ENCODE assay signal across 22 cellular contexts in the genomic region with DNA sequence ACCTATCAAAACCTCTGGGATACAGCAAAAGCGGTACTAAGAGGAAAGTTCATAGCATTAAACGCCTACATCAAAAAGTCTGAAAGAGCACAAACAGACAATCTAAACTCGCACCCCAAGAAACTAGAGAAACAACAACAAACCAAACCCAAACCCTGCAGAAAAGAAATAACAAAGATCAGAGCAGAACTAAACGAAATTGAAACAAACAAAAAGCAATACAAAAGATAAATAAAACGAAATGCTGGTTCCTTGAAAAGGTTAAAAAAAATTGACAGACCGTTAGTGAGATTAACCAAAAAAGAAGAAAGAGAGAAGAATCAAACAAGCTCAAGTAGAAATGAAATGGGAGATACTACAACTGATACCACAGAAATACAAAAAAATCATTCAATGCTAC.
DNase-seq lines count a peak whose midpoint lies in the region; ATAC-seq and TF ChIP-seq lines count a peak whose summit lies in the region.
"Had no signal": no experiment of that assay in that cellular context is flagged by ENCODE, and none has a peak within 500 bp of the region (broad histone marks: within the 10 kb centered on the region; RNA-seq: fewer than 3 reads in every experiment).

No MANE protein-coding gene starts in this region.

- H3K36me3 ChIP-seq in SU-DHL-6 (ENCODE audit: low read length), result no peaks in the 10 kb centered on the region
- H3K36me3 ChIP-seq in endodermal cell (ENCODE audit: control insufficient read depth, insufficient read depth, low read length), result no peaks in the 10 kb centered on the region
- H3K36me3 ChIP-seq: BE2C, HAP-1 had no signal

- H3K27ac ChIP-seq in SU-DHL-6 (ENCODE audit: low read depth, low read length) (peak overlapping the region; percentile 5; the same call in 1 of the 2 replicates), endodermal cell (ENCODE audit: low read depth, low read length) (no peak overlapping the region)
- H3K27ac ChIP-seq: A549; BLaER1 treated with 17β-estradiol and CSF1 and Interleukin-3, amounts not matched to agents 10 nM and 100 nM had no signal

- no peaks in the 10 kb centered on the region for H3K9me2 ChIP-seq in SU-DHL-6 (replicated peaks; ENCODE audit: insufficient read depth, low read length)

- H3K9me3 ChIP-seq in SU-DHL-6 (ENCODE audit: insufficient read depth, low read length), result no peaks in the 10 kb centered on the region
- peaks cover 58% of the 10 kb centered on the region for H3K9me3 ChIP-seq in endodermal cell (ENCODE audit: control insufficient read depth, low read length)
- H3K9me3 ChIP-seq: A549, BE2C had no signal

- H3K4me2 ChIP-seq in SU-DHL-6 (ENCODE audit: low read depth, low read length, poor library complexity, severe bottlenecking), result peak overlapping the region; percentile 2
- H3K4me2 ChIP-seq: BLaER1 treated with 17β-estradiol and CSF1 and Interleukin-3, amounts not matched to agents 10 nM and 100 nM had no signal

- H2AFZ ChIP-seq in SU-DHL-6 (ENCODE audit: low read depth, low read length, severe bottlenecking), result no peak overlapping the region

- H3K9me3 Mint-ChIP-seq in Calu3 (ENCODE audit: low read depth, unreplicated experiment) (peaks cover 6% of the 10 kb centered on the region), endodermal cell (peaks cover 70% of the 10 kb centered on the region)

- H3K27me3 Mint-ChIP-seq in Calu3 (ENCODE audit: unreplicated experiment), result no peaks in the 10 kb centered on the region
- peaks cover 3% of the 10 kb centered on the region for H3K27me3 Mint-ChIP-seq in endodermal cell (ENCODE audit: insufficient read depth)
- H3K27me3 Mint-ChIP-seq: CD4-positive, alpha-beta T cell had no signal

- no peak for ATAC-seq in HG03378 (IDR thresholded peaks at IDR 0.05; ENCODE audit: unreplicated experiment)
- ATAC-seq in HG02973 (IDR thresholded peaks at IDR 0.05; ENCODE audit: unreplicated experiment), result no peak
- ATAC-seq: A549 had no signal

- H3K9ac ChIP-seq in SU-DHL-6 (ENCODE audit: low read length) (no peak overlapping the region), endodermal cell (ENCODE audit: extremely low read depth, low read length, poor library complexity, severe bottlenecking) (no peak overlapping the region)
- H3K9ac ChIP-seq: BLaER1 treated with 17β-estradiol and CSF1 and Interleukin-3, amounts not matched to agents 10 nM and 100 nM had no signal

- H3K4me3 ChIP-seq in SU-DHL-6 (ENCODE audit: insufficient read depth, low read length, poor library complexity, severe bottlenecking) (no peak overlapping the region), endodermal cell (ENCODE audit: low read length) (peak overlapping the region; percentile 15)
- H3K4me3 ChIP-seq: A549; BLaER1 treated with 17β-estradiol and CSF1 and Interleukin-3, amounts not matched to agents 10 nM and 100 nM; HAP-1 had no signal

- no peak for TF ChIP-seq CTCF in Calu3 (IDR thresholded peaks at IDR 0.05; ENCODE audit: unreplicated experiment)
- no peak for TF ChIP-seq CTCF in SU-DHL-6 (IDR thresholded peaks at IDR 0.05; ENCODE audit: insufficient read depth, low read length, poor library complexity, severe bottlenecking)
- TF ChIP-seq CTCF in endodermal cell (conservative IDR thresholded peaks at IDR 0.05), result no peak

- CTCF ChIA-PET in Calu3 (lab: Charles Lee), result no interaction called here

- BruUV-seq in Calu3 (replicated peaks; lab: Mats Ljungman, UMichigan), result no TSS peak

- H3K36me3 Mint-ChIP-seq in Calu3 (ENCODE audit: insufficient read depth, unreplicated experiment) (peaks cover 12% of the 10 kb centered on the region), endodermal cell (ENCODE audit: low read depth) (peaks cover 47% of the 10 kb centered on the region)

- no peaks in the 10 kb centered on the region for H3K4me1 ChIP-seq in endodermal cell (ENCODE audit: control insufficient read depth, insufficient read depth, low read length)
- H3K4me1 ChIP-seq: BLaER1 treated with 17β-estradiol and CSF1 and Interleukin-3, amounts not matched to agents 10 nM and 100 nM; HAP-1 had no signal

- DNase-seq in Calu3 (no peak), endodermal cell (no peak), NOMO-1 (lab: John Stamatoyannopoulos, UW; ENCODE audit: unreplicated experiment in 2 of 2) (no peak)
- DNase-seq: 8988T; ACHN; AML-193; BE2C; CD4-positive, alpha-beta T cell; COR-L47; DMS 273 treated with DMSO at 0.1 percent for 48 hours; DMS79; EL; GDM1; GOT3; HFFc6 had no signal

- 92 to 100% methylated on average over 2 to 6 of the region's 6 CpGs for WGBS in endodermal cell (ENCODE audit: insufficient coverage in 1 of 2, insufficient read length in 1 of 2), 2 experiments

- intact Hi-C loops in Calu3 (cut with micrococcal nuclease; ENCODE audit: unreplicated experiment), result no loop called here

- H3K27me3 ChIP-seq in SU-DHL-6 (ENCODE audit: low read length) (no peaks in the 10 kb centered on the region), endodermal cell (ENCODE audit: control insufficient read depth, insufficient read depth, low read length, poor library complexity, severe bottlenecking) (no peaks in the 10 kb centered on the region)
- H3K27me3 ChIP-seq: BE2C; BLaER1 treated with 17β-estradiol and CSF1 and Interleukin-3, amounts not matched to agents 10 nM and 100 nM had no signal

- H3K27ac Mint-ChIP-seq in Calu3 (ENCODE audit: unreplicated experiment) (peak overlapping the region; percentile 5), endodermal cell (no peak overlapping the region)
- H3K27ac Mint-ChIP-seq: CD14-positive monocyte; CD4-positive, alpha-beta T cell; HFFc6 had no signal

- H3K4me1 Mint-ChIP-seq in Calu3 (ENCODE audit: low read depth, unreplicated experiment) (peaks cover 55% of the 10 kb centered on the region), endodermal cell (no peaks in the 10 kb centered on the region)
- H3K4me1 Mint-ChIP-seq: CD14-positive monocyte had no signal

- H4K20me1 ChIP-seq in SU-DHL-6 (ENCODE audit: low read depth, low read length), result no peaks in the 10 kb centered on the region
- H4K20me1 ChIP-seq: BLaER1 treated with 17β-estradiol and CSF1 and Interleukin-3, amounts not matched to agents 10 nM and 100 nM had no signal

- H3K4me3 Mint-ChIP-seq in Calu3 (ENCODE audit: low read depth, unreplicated experiment) (no peak overlapping the region), endodermal cell (no peak overlapping the region)
- H3K4me3 Mint-ChIP-seq: CD14-positive monocyte; CD4-positive, alpha-beta T cell; HFFc6 had no signal

- peaks cover 100% of the 10 kb centered on the region for H3K79me2 ChIP-seq in SU-DHL-6 (ENCODE audit: insufficient read depth, low read length)

- peaks cover 36% of the 10 kb centered on the region for H3F3A ChIP-seq in SU-DHL-6 (ENCODE audit: insufficient read depth)
